Comparison of ENCODE assay signal across 19 cellular contexts in genomic region chr7:36972140-36972518, GRCh38.
A peak's percentile ranks its signal among the peaks of the same experiment; 100 is the strongest.
DNase-seq lines count a peak whose midpoint lies in the region; ATAC-seq, FAIRE-seq and TF ChIP-seq lines count a peak whose summit lies in the region.
"Had no signal": no experiment of that assay in that cellular context is flagged by ENCODE, and none has a peak within 500 bp of the region (broad histone marks: within the 10 kb centered on the region; RNA-seq: fewer than 3 reads in every experiment).

No MANE protein-coding gene starts in this region.

- no peak for FAIRE-seq in RCC 7860 (lab: Jason Lieb, UNC)
- FAIRE-seq: G401.6, keratinocyte had no signal

- TF ChIP-seq CTCF in left ventricle myocardium inferior (IDR thresholded peaks at IDR 0.05; ENCODE audit: borderline replicate concordance) (no peak), VCaP (conservative IDR thresholded peaks at IDR 0.05) (no peak)

- 85 to 95% methylated on average over 5 of the region's 5 CpGs for WGBS in mesodermal cell (ENCODE audit: insufficient coverage in 2 of 2), 2 experiments

- no peak overlapping the region for H3K4me3 ChIP-seq in left ventricle myocardium inferior
- H3K4me3 ChIP-seq in mesodermal cell (ENCODE audit: extremely low read depth, insufficient read depth, low read length, poor library complexity, severe bottlenecking): no peak overlapping the region
- H3K4me3 ChIP-seq: tibial artery had no signal

- H3K27me3 ChIP-seq in left ventricle myocardium inferior (ENCODE audit: low read depth): no peaks in the 10 kb centered on the region
- H3K27me3 ChIP-seq: tibial artery had no signal

- intact Hi-C loops in left ventricle myocardium superior (cut with micrococcal nuclease) (no loop called here), left ventricle myocardium inferior (cut with micrococcal nuclease) (no loop called here)

- H3K27ac ChIP-seq in left ventricle myocardium inferior (replicated peaks) (no peak overlapping the region), VCaP (peak overlapping the region; percentile 63; the same call in 1 of the 2 replicates), mesodermal cell (ENCODE audit: low read depth, low read length, severe bottlenecking) (peak overlapping the region; percentile 2)
- H3K27ac ChIP-seq: tibial artery had no signal

- H3K4me1 ChIP-seq in left ventricle myocardium inferior (peaks cover 15% of the 10 kb centered on the region), mesodermal cell (ENCODE audit: control insufficient read depth, insufficient read depth, low read length, poor library complexity, severe bottlenecking) (peaks cover 6% of the 10 kb centered on the region)

- DNase-seq in left ventricle myocardium superior: no peak
- DNase-seq in left ventricle myocardium inferior: no peak
- DNase-seq in kidney tubule cell (ENCODE audit: low spot score): no peak
- DNase-seq in RCC 7860 (ENCODE audit: low spot score): no peak
- DNase-seq: activated CD4-positive, CD25-positive, alpha-beta regulatory T cell treated with anti-CD3 and anti-CD28 coated beads, Interleukin-2, amount 50 U/mL, for 72 hours; foreskin fibroblast; GOT3; hippocampal formation; Karpas-422; PC-3; right cardiac atrium; stimulated activated naive CD4-positive, alpha-beta T cell treated with Interleukin-2 at 50 U/mL for 16 hours; T1000; tibial artery had no signal

- H3K9me3 ChIP-seq in left ventricle myocardium inferior (replicated peaks) (no peaks in the 10 kb centered on the region), mesodermal cell (ENCODE audit: control insufficient read depth, low read length) (no peaks in the 10 kb centered on the region)
- H3K9me3 ChIP-seq: tibial artery had no signal

- peaks cover 4% of the 10 kb centered on the region for H3K36me3 ChIP-seq in left ventricle myocardium inferior
- no peaks in the 10 kb centered on the region for H3K36me3 ChIP-seq in mesodermal cell (ENCODE audit: control insufficient read depth, insufficient read depth, low read length)
- H3K36me3 ChIP-seq: tibial artery had no signal

- peak; percentile 40 for ATAC-seq in left ventricle myocardium superior
- no peak for ATAC-seq in GM18519 (IDR thresholded peaks at IDR 0.05; ENCODE audit: low FRiP score, unreplicated experiment)
- ATAC-seq: PC-3 had no signal
